13 cellular contexts compared by ENCODE assay signal in the genomic region with DNA sequence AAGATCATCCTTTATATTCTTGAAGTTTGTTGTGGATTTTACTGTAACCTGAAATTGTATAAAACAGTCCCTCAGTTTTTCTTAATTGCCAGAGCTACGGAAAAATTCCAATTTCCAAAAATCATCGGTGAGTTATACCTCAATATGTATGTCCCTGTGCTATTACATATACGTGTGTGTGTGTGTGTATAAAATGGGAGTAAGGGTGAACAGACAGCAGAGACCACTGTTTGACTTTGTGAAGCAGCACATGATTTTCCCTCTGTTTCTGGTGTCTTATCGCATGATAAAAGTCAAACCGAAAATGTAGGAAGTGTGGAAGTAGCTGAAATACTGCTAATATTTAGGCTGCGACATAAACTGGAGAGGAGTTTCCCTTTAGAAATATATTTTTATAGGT. TPM values are rescaled to one million over a fixed set of nuclear protein-coding genes. Genes with fewer than 3 reads are reported as not detected.
DNase-seq lines count a peak whose midpoint lies in the region; TF ChIP-seq lines count a peak whose summit lies in the region.
"Had no signal": no experiment of that assay in that cellular context is flagged by ENCODE, and none has a peak within 500 bp of the region (broad histone marks: within the 10 kb centered on the region; RNA-seq: fewer than 3 reads in every experiment).

No MANE protein-coding gene starts in this region.

- 87% methylated on average over 6 of the region's 6 CpGs for WGBS in hepatocyte (ENCODE audit: low lambda C conversion rate, missing lambda C conversion rate)

- no peaks in the 10 kb centered on the region for H3K79me2 ChIP-seq in hepatocyte

- H3K4me1 ChIP-seq in hepatocyte (ENCODE audit: insufficient read depth): no peaks in the 10 kb centered on the region
- H3K4me1 ChIP-seq: SJSA1 had no signal

- no peaks in the 10 kb centered on the region for H4K20me1 ChIP-seq in hepatocyte (ENCODE audit: insufficient read depth, poor library complexity, severe bottlenecking)

- DNase-seq in DMS153 treated with DMSO at 0.1 percent for 48 hours (lab: John Stamatoyannopoulos, UW; ENCODE audit: unreplicated experiment) (peak; percentile 54), DMS153 (lab: John Stamatoyannopoulos, UW) (no peak), HCEC 1CT (peak; percentile 4), SK-N-DZ (ENCODE audit: low spot score) (peak; percentile 10), iPS DF 4.7 (ENCODE audit: extremely low read depth, low spot score) (peak; percentile 14), GM13976 (ENCODE audit: low spot score) (no peak), NCI-H2107 treated with DMSO at 0.1 percent for 48 hours (lab: John Stamatoyannopoulos, UW; ENCODE audit: unreplicated experiment) (no peak), hepatocyte (ENCODE audit: low spot score) (no peak)
- DNase-seq: 8988T; effector memory CD8-positive, alpha-beta T cell; kidney had no signal

- no peak overlapping the region for H3K4me2 ChIP-seq in hepatocyte

- H2AFZ ChIP-seq in hepatocyte: no peak overlapping the region

- TF ChIP-seq CTCF in GM13976 (IDR thresholded peaks at IDR 0.05; ENCODE audit: borderline replicate concordance, control extremely low read depth, extremely low read depth, insufficient read depth, missing control alignments): no peak
- no peak for TF ChIP-seq CTCF in hepatocyte (IDR thresholded peaks at IDR 0.05; ENCODE audit: poor library complexity)

- peaks cover 6% of the 10 kb centered on the region for H3K9me3 ChIP-seq in hepatocyte (ENCODE audit: low read depth)

- H3K9me2 ChIP-seq in hepatocyte (replicated peaks; ENCODE audit: insufficient read depth): no peaks in the 10 kb centered on the region

- H3K36me3 ChIP-seq in hepatocyte (replicated peaks; ENCODE audit: insufficient read depth, low read depth): no peaks in the 10 kb centered on the region
- H3K36me3 ChIP-seq: SJSA1 had no signal

- no peak overlapping the region for H3K4me3 ChIP-seq in hepatocyte
- H3K4me3 ChIP-seq: SJSA1 had no signal

- no peaks in the 10 kb centered on the region for H3K27me3 ChIP-seq in hepatocyte
- H3K27me3 ChIP-seq: SJSA1 had no signal

- in situ Hi-C loops in GM13976 (cut with MboI; ENCODE audit: low sequenced_read_pairs, unreplicated experiment): loop anchor here (10.0 kb wide), 1 partner anchor 211 kb away; no protein-coding TSS in a partner anchor

- H3K27ac ChIP-seq in hepatocyte: no peak overlapping the region
- H3K27ac ChIP-seq: SJSA1 had no signal

RNA-seq across cellular contexts. Expression of gene OR2T1, which starts 1.2 kb away (rescaled TPM):
- polyA plus RNA-seq in SK-N-DZ (2014; cell fraction: cytosol; rRNA removed): not detected in 2 replicates
- polyA plus RNA-seq in SK-N-DZ (2014; cell fraction: nucleus; rRNA removed): not detected in 2 replicates
- total RNA-seq in hepatocyte: not detected in 2 replicates
- not detected in 2 replicates for polyA plus RNA-seq in hepatocyte
- total RNA-seq: kidney, pulmonary artery endothelial cell, SJSA1 had no signal

RNA-seq across cellular contexts. Expression of gene OR2T6, which starts 28.5 kb away (rescaled TPM):
- not detected in 2 replicates for polyA plus RNA-seq in SK-N-DZ (2014; cell fraction: cytosol; rRNA removed)
- not detected in 2 replicates for polyA plus RNA-seq in SK-N-DZ (2014; cell fraction: nucleus; rRNA removed)
- total RNA-seq in hepatocyte: not detected in 2 replicates
- polyA plus RNA-seq in hepatocyte: not detected in 2 replicates
- total RNA-seq: kidney, pulmonary artery endothelial cell, SJSA1 had no signal

RNA-seq across cellular contexts. Expression of gene OR2T2, which starts 41.4 kb away (rescaled TPM):
- not detected in 2 replicates for polyA plus RNA-seq in SK-N-DZ (2014; cell fraction: cytosol; rRNA removed)
- not detected in 2 replicates for polyA plus RNA-seq in SK-N-DZ (2014; cell fraction: nucleus; rRNA removed)
- not detected in 2 replicates for total RNA-seq in hepatocyte
- polyA plus RNA-seq in hepatocyte: not detected in 2 replicates
- total RNA-seq: pulmonary artery endothelial cell, SJSA1 had no signal

RNA-seq across cellular contexts. Expression of gene OR2T4, which starts 42.6 kb away (rescaled TPM):
- not detected in 2 replicates for polyA plus RNA-seq in SK-N-DZ (2014; cell fraction: cytosol; rRNA removed)
- not detected in 2 replicates for polyA plus RNA-seq in SK-N-DZ (2014; cell fraction: nucleus; rRNA removed)
- not detected in 2 replicates for total RNA-seq in hepatocyte
- polyA plus RNA-seq in hepatocyte: not detected in 2 replicates
- total RNA-seq: kidney, pulmonary artery endothelial cell, SJSA1 had no signal

RNA-seq across cellular contexts. Expression of gene OR14C36, which starts 55.4 kb away (rescaled TPM):
- not detected in 2 replicates for polyA plus RNA-seq in SK-N-DZ (2014; cell fraction: cytosol; rRNA removed)
- polyA plus RNA-seq in SK-N-DZ (2014; cell fraction: nucleus; rRNA removed): not detected in 2 replicates
- total RNA-seq in hepatocyte: not detected in 2 replicates
- polyA plus RNA-seq in hepatocyte: not detected in 2 replicates
- total RNA-seq: kidney, pulmonary artery endothelial cell, SJSA1 had no signal

Comparison
In these comparisons a context has a peak if more than half of its experiments do, and no peak if none do; other contexts are left out.
1. DNase-seq: peak in DMS153 treated with DMSO at 0.1 percent for 48 hours (single experiment), HCEC 1CT (single experiment), SK-N-DZ (single experiment) and iPS DF 4.7 (single experiment); none in DMS153 (single experiment), GM13976 (single experiment), NCI-H2107 treated with DMSO at 0.1 percent for 48 hours (single experiment) and hepatocyte (single experiment).